Comparison of ENCODE assay signal across 17 cellular contexts in the genomic region with DNA sequence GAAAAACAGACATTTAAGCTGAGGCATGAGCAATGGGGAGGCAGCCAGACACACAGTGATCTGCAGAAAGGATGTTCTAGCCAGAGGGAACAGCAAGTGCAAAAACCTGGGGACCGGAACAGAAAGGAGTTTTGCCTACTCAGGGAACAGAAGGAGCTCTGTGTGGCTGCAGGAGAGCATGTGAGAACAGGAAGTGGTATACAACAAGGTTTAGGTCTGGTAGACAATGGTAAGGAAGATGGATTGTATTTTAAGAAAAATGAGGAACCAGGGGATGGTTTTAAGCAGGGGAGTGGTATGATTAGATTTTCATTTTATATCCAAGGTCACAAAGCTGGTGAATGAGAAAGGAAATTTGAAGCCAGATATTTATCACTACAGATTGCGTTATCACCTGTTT.
"Had no signal": no experiment of that assay in that cellular context is flagged by ENCODE, and none has a peak within 500 bp of the region (broad histone marks: within the 10 kb centered on the region; RNA-seq: fewer than 3 reads in every experiment).

No MANE protein-coding gene starts in this region.

- H3K36me3 Mint-ChIP-seq: naive B cell, neural progenitor cell had no signal

- ATAC-seq: activated T-helper 17 cell treated with anti-CD3 and anti-CD28 coated beads, Interleukin-2, amount 50 U/mL, for 72 hours; left lung; upper lobe of right lung had no signal

- H3K9me3 Mint-ChIP-seq: stimulated activated naive CD8-positive, alpha-beta T cell treated with anti-CD3 and anti-CD28 coated beads, Interleukin-15, Interleukin-2, amounts not matched to agents 100 ng/mL and 50 ng/mL, for 24 hours had no signal

- H3K4me3 ChIP-seq: esophagus muscularis mucosa, hepatocyte, left lung, neural progenitor cell, ovary, right lobe of liver, upper lobe of right lung had no signal

- DNase-seq: activated B cell treated with CpG ODN at 0.5 μM for 24 hours; activated CD4-positive, alpha-beta T cell treated with anti-CD3 and anti-CD28 coated beads, Interleukin-2, amount 10 ng/mL, durations not matched to agents 24 days and 14 days; activated naive CD4-positive, alpha-beta T cell treated with Interleukin-2 at 50 U/mL for 16 hours; anterior cingulate cortex; cortex of kidney; effector CD4-positive, alpha-beta T cell; islet precursor cell; left lung; naive B cell; ovary; right lobe of liver; upper lobe of right lung had no signal

- H3K27ac Mint-ChIP-seq: activated B cell treated with CpG ODN at 0.5 μM for 24 hours; activated CD4-positive, alpha-beta T cell treated with anti-CD3 and anti-CD28 coated beads, Interleukin-2, amount 10 ng/mL, durations not matched to agents 24 days and 14 days; activated T-helper 17 cell treated with anti-CD3 and anti-CD28 coated beads, Interleukin-2, amount 50 U/mL, for 72 hours; neural progenitor cell; stimulated activated naive CD8-positive, alpha-beta T cell treated with anti-CD3 and anti-CD28 coated beads, Interleukin-15, Interleukin-2, amounts not matched to agents 100 ng/mL and 50 ng/mL, for 24 hours had no signal

- H3K4me1 Mint-ChIP-seq: activated B cell treated with CpG ODN at 0.5 μM for 24 hours; activated T-helper 17 cell treated with anti-CD3 and anti-CD28 coated beads, Interleukin-2, amount 50 U/mL, for 72 hours; neural progenitor cell had no signal

- H3K4me3 Mint-ChIP-seq: activated B cell treated with CpG ODN at 0.5 μM for 24 hours; activated CD4-positive, alpha-beta T cell treated with anti-CD3 and anti-CD28 coated beads, Interleukin-2, amount 10 ng/mL, durations not matched to agents 24 days and 14 days; activated T-helper 17 cell treated with anti-CD3 and anti-CD28 coated beads, Interleukin-2, amount 50 U/mL, for 72 hours; naive B cell; neural progenitor cell; stimulated activated naive CD8-positive, alpha-beta T cell treated with anti-CD3 and anti-CD28 coated beads, Interleukin-15, Interleukin-2, amounts not matched to agents 100 ng/mL and 50 ng/mL, for 24 hours had no signal
